11 cellular contexts compared by ENCODE assay signal in the genomic region with DNA sequence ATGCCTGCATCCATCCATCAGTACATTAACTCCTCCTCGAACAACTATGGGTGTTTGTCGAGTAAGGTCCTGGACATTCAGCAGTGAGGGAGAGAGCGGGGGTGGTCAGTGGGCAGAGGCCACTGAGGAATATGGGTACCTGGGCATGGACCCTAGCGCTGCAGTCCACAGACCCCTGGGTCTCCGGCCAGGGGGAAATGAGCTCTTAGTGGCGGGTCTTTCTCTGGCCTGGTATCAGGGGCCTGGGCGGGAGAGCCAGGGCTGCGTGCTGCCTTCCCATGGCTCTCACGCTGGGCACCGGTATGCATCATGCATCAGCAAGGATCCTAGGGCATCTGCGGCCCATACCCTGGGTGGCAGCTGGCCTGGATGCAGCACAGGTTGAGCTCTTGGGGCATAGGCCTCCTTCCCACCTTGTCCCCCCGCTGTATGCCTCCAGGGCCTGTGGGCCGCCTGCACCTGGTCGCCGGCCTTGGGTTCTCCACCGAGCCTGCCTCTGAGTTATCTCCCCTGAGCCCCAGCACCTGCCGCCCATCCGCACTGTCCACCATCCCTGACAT. TPM values are rescaled to one million over a fixed set of nuclear protein-coding genes. Genes with fewer than 3 reads are reported as not detected.
A peak's percentile ranks its signal among the peaks of the same experiment; 100 is the strongest.
DNase-seq lines count a peak whose midpoint lies in the region; ATAC-seq, FAIRE-seq and TF ChIP-seq lines count a peak whose summit lies in the region.
"Had no signal": no experiment of that assay in that cellular context is flagged by ENCODE, and none has a peak within 500 bp of the region (broad histone marks: within the 10 kb centered on the region; RNA-seq: fewer than 3 reads in every experiment).

No MANE protein-coding gene starts in this region.

- no peak for DNase-seq in activated T-cell treated with anti-CD3 and anti-CD28 coated beads, Interleukin-2, amount 50 U/mL, for 4 hours
- DNase-seq in activated T-cell treated with anti-CD3 and anti-CD28 coated beads for 4 hours: no peak
- no peak for DNase-seq in WTC11 (ENCODE audit: low spot score)
- no peak for DNase-seq in foreskin fibroblast
- DNase-seq in frontal cortex (ENCODE audit: low spot score in 2 of 2): no peak
- DNase-seq in heart right ventricle: no peak
- DNase-seq: BE2C, NCI-H2029 treated with DMSO at 0.1 percent for 48 hours had no signal

- no peaks in the 10 kb centered on the region for H3K27me3 ChIP-seq in skeletal muscle satellite cell (ENCODE audit: control insufficient read depth, insufficient read depth, low read length)
- H3K27me3 ChIP-seq in heart right ventricle: peaks cover 0 to 13% (median 0%) of the 10 kb centered on the region in 7 donors
- H3K27me3 ChIP-seq: BE2C had no signal

- H3K36me3 ChIP-seq in skeletal muscle satellite cell (ENCODE audit: insufficient read depth, low read length) (no peaks in the 10 kb centered on the region), heart right ventricle (no peaks in the 10 kb centered on the region)
- H3K36me3 ChIP-seq: BE2C had no signal

- H3K4me3 Mint-ChIP-seq in activated T-cell treated with anti-CD3 and anti-CD28 coated beads, Interleukin-2, amount 50 U/mL, for 4 hours: peak overlapping the region; percentile 80
- H3K4me3 Mint-ChIP-seq in WTC11: peak overlapping the region; percentile 80

- TF ChIP-seq CTCF in WTC11 (IDR thresholded peaks at IDR 0.05) (no peak), foreskin fibroblast (IDR thresholded peaks at IDR 0.05; ENCODE audit: low read depth, low read length) (no peak), heart right ventricle (IDR thresholded peaks at IDR 0.05) (no peak)

- no peak for FAIRE-seq in frontal cortex (lab: Jason Lieb, UNC)
- FAIRE-seq: keratinocyte had no signal

- 83% methylated on average over 18 of the region's 18 CpGs for WGBS in heart right ventricle, 2 donors

- CTCF ChIA-PET in WTC11 (lab: Charles Lee): interaction anchor here (1.0 kb wide), 1 partner anchor 502 kb away, joined by 3 read pairs; no protein-coding TSS in a partner anchor

- H3K9me3 ChIP-seq in skeletal muscle satellite cell (replicated peaks; ENCODE audit: low read length) (no peaks in the 10 kb centered on the region), heart right ventricle (no peaks in the 10 kb centered on the region)
- H3K9me3 ChIP-seq: BE2C had no signal

- peaks cover 20% of the 10 kb centered on the region for H3K27me3 Mint-ChIP-seq in activated T-cell treated with anti-CD3 and anti-CD28 coated beads, Interleukin-2, amount 50 U/mL, for 4 hours (ENCODE audit: low read depth)
- H3K27me3 Mint-ChIP-seq in WTC11 (ENCODE audit: low read depth): peaks cover 51% of the 10 kb centered on the region

- no peak for ATAC-seq in activated T-cell treated with anti-CD3 and anti-CD28 coated beads, Interleukin-2, amount 50 U/mL, for 4 hours
- ATAC-seq in WTC11 (peak; percentile 7), heart right ventricle (no peak), HG03095 (IDR thresholded peaks at IDR 0.05; ENCODE audit: unreplicated experiment) (no peak)

- POLR2A ChIA-PET in WTC11 (lab: Charles Lee): interaction anchor here (0.6 kb wide), 1 partner anchor 539 kb away, joined by 3 read pairs; no protein-coding TSS in a partner anchor

- intact Hi-C loops in heart right ventricle (cut with DNase I): loop anchor here in 3 of 10 donors (10.0 kb wide), 1 partner anchor 99 kb away; no protein-coding TSS in a partner anchor

- no peak overlapping the region for H3K27ac Mint-ChIP-seq in WTC11

- no peaks in the 10 kb centered on the region for H3K36me3 Mint-ChIP-seq in activated T-cell treated with anti-CD3 and anti-CD28 coated beads, Interleukin-2, amount 50 U/mL, for 4 hours (ENCODE audit: insufficient read depth)
- no peaks in the 10 kb centered on the region for H3K36me3 Mint-ChIP-seq in WTC11

- H3K4me1 ChIP-seq in skeletal muscle satellite cell (ENCODE audit: control insufficient read depth, insufficient read depth, low read length): peaks cover 21% of the 10 kb centered on the region
- peaks cover 0 to 27% (median 12%) of the 10 kb centered on the region in 9 donors for H3K4me1 ChIP-seq in heart right ventricle
- H3K4me1 ChIP-seq: BE2C had no signal

- peaks cover 11% of the 10 kb centered on the region for H3K4me1 Mint-ChIP-seq in activated T-cell treated with anti-CD3 and anti-CD28 coated beads, Interleukin-2, amount 50 U/mL, for 4 hours (ENCODE audit: low read depth)
- peaks cover 23% of the 10 kb centered on the region for H3K4me1 Mint-ChIP-seq in WTC11

- H3K4me3 ChIP-seq in foreskin fibroblast (ENCODE audit: low read depth in 1 of 2, low read length in 2 of 2) (peak overlapping the region; percentile 85 to 98), skeletal muscle satellite cell (ENCODE audit: low read length) (peak overlapping the region; percentile 97), heart right ventricle (peak overlapping the region in 1 of 10 donors; percentile 76)

- no peak overlapping the region for H3K9ac ChIP-seq in skeletal muscle satellite cell (ENCODE audit: low read depth, low read length)

- peak overlapping the region; percentile 97 for H3K4me2 ChIP-seq in skeletal muscle satellite cell (ENCODE audit: low read length)

- H3K9me3 Mint-ChIP-seq in activated T-cell treated with anti-CD3 and anti-CD28 coated beads, Interleukin-2, amount 50 U/mL, for 4 hours: no peaks in the 10 kb centered on the region
- H3K9me3 Mint-ChIP-seq in WTC11: no peaks in the 10 kb centered on the region

- H3K27ac ChIP-seq in heart right ventricle: no peak overlapping the region

TF ChIP-seq in WTC11, 78 proteins besides CTCF, POLR2A, EP300 and RAD21:
- TF ChIP-seq, protein P1, sequence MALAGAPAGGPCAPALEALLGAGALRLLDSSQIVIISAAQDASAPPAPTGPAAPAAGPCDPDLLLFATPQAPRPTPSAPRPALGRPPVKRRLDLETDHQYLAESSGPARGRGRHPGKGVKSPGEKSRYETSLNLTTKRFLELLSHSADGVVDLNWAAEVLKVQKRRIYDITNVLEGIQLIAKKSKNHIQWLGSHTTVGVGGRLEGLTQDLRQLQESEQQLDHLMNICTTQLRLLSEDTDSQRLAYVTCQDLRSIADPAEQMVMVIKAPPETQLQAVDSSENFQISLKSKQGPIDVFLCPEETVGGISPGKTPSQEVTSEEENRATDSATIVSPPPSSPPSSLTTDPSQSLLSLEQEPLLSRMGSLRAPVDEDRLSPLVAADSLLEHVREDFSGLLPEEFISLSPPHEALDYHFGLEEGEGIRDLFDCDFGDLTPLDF (CRISPR knock-in tag; IDR thresholded peaks at IDR 0.05): no peak
- TF ChIP-seq ESRRA (CRISPR knock-in tag; IDR thresholded peaks at IDR 0.05; ENCODE audit: borderline replicate concordance): 0 out of 2 replicates have a peak, but pooled peaks have one; percentile 32
TF ChIP-seq in WTC11: peak in this region for 1.

RNA-seq across cellular contexts. Expression of a gene that starts 1.3 kb away (rescaled TPM):
- under 1 TPM; 0.03 to 0.34 (median 0.05) TPM for total RNA-seq in activated T-cell treated with anti-CD3 and anti-CD28 coated beads, Interleukin-2, amount 50 U/mL, for 4 hours
- 4.2 to 5.3 TPM (median 4.8 TPM) in 3 replicates for total RNA-seq in WTC11 (2021)
- 12.2 and 17.2 TPM in 2 replicates for total RNA-seq in skeletal muscle satellite cell (2012; rRNA removed)
- total RNA-seq in frontal cortex: 0.41 TPM
- total RNA-seq in heart right ventricle: under 1 TPM; 0.06 to 0.74 (median 0.27) TPM
- polyA plus RNA-seq in heart right ventricle: under 1 TPM; 0.28 to 0.95 TPM

RNA-seq across cellular contexts. Expression of a gene that starts 56.3 kb away (rescaled TPM):
- 100 to 1,000 TPM in 1 of 3 donors, 10 to 100 TPM in 2; 91.2 to 114 (median 99.2) TPM for total RNA-seq in activated T-cell treated with anti-CD3 and anti-CD28 coated beads, Interleukin-2, amount 50 U/mL, for 4 hours
- total RNA-seq in WTC11 (2021): 136 to 144 TPM (median 141 TPM) in 3 replicates
- 65.5 and 70.7 TPM in 2 replicates for total RNA-seq in skeletal muscle satellite cell (2012; rRNA removed)
- 143 TPM for total RNA-seq in frontal cortex
- 10 to 100 TPM; 41.9 to 64.2 (median 57.9) TPM for total RNA-seq in heart right ventricle
- polyA plus RNA-seq in heart right ventricle: 10 to 100 TPM; 33.7 to 69.2 TPM

RNA-seq across cellular contexts. Expression of a gene that starts 56.8 kb away (rescaled TPM):
- 10 to 100 TPM; 39.4 to 44.5 (median 40.1) TPM for total RNA-seq in activated T-cell treated with anti-CD3 and anti-CD28 coated beads, Interleukin-2, amount 50 U/mL, for 4 hours
- total RNA-seq in WTC11 (2021): 29.2 to 33.7 TPM (median 32.7 TPM) in 3 replicates
- 64.9 and 81.7 TPM in 2 replicates for total RNA-seq in skeletal muscle satellite cell (2012; rRNA removed)
- 231 TPM for total RNA-seq in frontal cortex
- total RNA-seq in heart right ventricle: 10 to 100 TPM; 10.8 to 18.4 (median 13.3) TPM
- 10 to 100 TPM in 1 of 2 donors, 1 to 10 TPM in 1; 3.5 to 12.1 TPM for polyA plus RNA-seq in heart right ventricle
